In genomic region chr7:40299097-40299496, GRCh38 we compare ENCODE assay signal across 1 cellular context.
A peak's percentile ranks its signal among the peaks of the same experiment; 100 is the strongest.
TF ChIP-seq lines count a peak whose summit lies in the region.

No MANE protein-coding gene starts in this region.

TF ChIP-seq in H1, 55 proteins besides CTCF, POLR2A, EP300 and RAD21:
- TF ChIP-seq EGR1 (IDR thresholded peaks at IDR 0.05; ENCODE audit: borderline replicate concordance, low read depth, low read length): no peak
- 0 out of 2 replicates have a peak, but pooled peaks have one; percentile 11 for TF ChIP-seq MAX (IDR thresholded peaks at IDR 0.05)
- no peak for TF ChIP-seq ZNF274 (IDR thresholded peaks at IDR 0.05; ENCODE audit: borderline replicate concordance, extremely low read depth, low read length)
- no peak for TF ChIP-seq EZH2 (IDR thresholded peaks at IDR 0.05; ENCODE audit: low read depth, low read length, severe bottlenecking)
TF ChIP-seq in H1: peak in this region for 1.
